ENCODE assay signal across 12 cellular contexts in genomic region chr1:31414692-31415370, GRCh38. TPM values are rescaled to one million over a fixed set of nuclear protein-coding genes. Genes with fewer than 3 reads are reported as not detected.
DNase-seq lines count a peak whose midpoint lies in the region; ATAC-seq and TF ChIP-seq lines count a peak whose summit lies in the region.
"Had no signal": no experiment of that assay in that cellular context is flagged by ENCODE, and none has a peak within 500 bp of the region (broad histone marks: within the 10 kb centered on the region; RNA-seq: fewer than 3 reads in every experiment).

No MANE protein-coding gene starts in this region.

- no peaks in the 10 kb centered on the region for H3K36me3 Mint-ChIP-seq in nephron progenitor cell (ENCODE audit: low read depth)
- H3K36me3 Mint-ChIP-seq: CD8-positive, alpha-beta memory T cell had no signal

- peak overlapping the region; percentile 98 for H3K4me3 Mint-ChIP-seq in nephron progenitor cell

- no peaks in the 10 kb centered on the region for H3K27me3 ChIP-seq in MG63
- H3K27me3 ChIP-seq in esophagus squamous epithelium: peaks cover 0 to 27% (median 0%) of the 10 kb centered on the region in 4 donors

- H3K9me3 ChIP-seq in MG63: no peaks in the 10 kb centered on the region
- no peaks in the 10 kb centered on the region for H3K9me3 ChIP-seq in esophagus squamous epithelium

- peaks cover 32% of the 10 kb centered on the region for H3K36me3 ChIP-seq in MG63
- no peaks in the 10 kb centered on the region for H3K36me3 ChIP-seq in esophagus squamous epithelium

- H3K4me3 ChIP-seq in MG63: peak overlapping the region; percentile 85
- peak overlapping the region in 3 of 4 donors; percentile 63 to 90 (median 79) for H3K4me3 ChIP-seq in esophagus squamous epithelium

- ATAC-seq in GM18867 (IDR thresholded peaks at IDR 0.05; ENCODE audit: unreplicated experiment): no peak
- ATAC-seq: stimulated activated naive CD8-positive, alpha-beta T cell treated with anti-CD3 and anti-CD28 coated beads, Interleukin-15, Interleukin-2, amounts not matched to agents 100 U/mL and 50 U/mL, for 24 hours had no signal

- intact Hi-C loops in esophagus squamous epithelium (cut with DNase I): no loop called here

- H3K9me3 Mint-ChIP-seq in nephron progenitor cell: no peaks in the 10 kb centered on the region
- H3K9me3 Mint-ChIP-seq: CD8-positive, alpha-beta memory T cell had no signal

- no peak for TF ChIP-seq POLR2A in esophagus squamous epithelium (IDR thresholded peaks at IDR 0.05)

- DNase-seq in Ammon's horn (ENCODE audit: low spot score): peak; percentile 24
- no peak for DNase-seq in MG63
- DNase-seq in esophagus squamous epithelium (lab: John Stamatoyannopoulos, UW): no peak
- no peak for DNase-seq in nephron progenitor cell
- DNase-seq in cerebellar cortex (ENCODE audit: low spot score): no peak
- no peak for DNase-seq in inferior parietal cortex (ENCODE audit: extremely low spot score)
- no peak for DNase-seq in NCI-H1417 (lab: John Stamatoyannopoulos, UW)
- DNase-seq: CD8-positive, alpha-beta memory T cell; SHP77 treated with DMSO at 0.1 percent for 48 hours; stimulated activated CD4-positive, alpha-beta T cell treated with anti-CD3 and anti-CD28 coated beads, Interleukin-12 subunit alpha, Interleukin-12 subunit beta, amount 100 ng/mL, for 4 hours; stimulated activated naive CD8-positive, alpha-beta T cell treated with anti-CD3 and anti-CD28 coated beads, Interleukin-15, Interleukin-2, amounts not matched to agents 100 U/mL and 50 U/mL, for 24 hours had no signal

- H3K4me1 ChIP-seq in esophagus squamous epithelium: peaks cover 8 to 66% (median 25%) of the 10 kb centered on the region in 3 donors

- 50 to 58% methylated on average over 5 to 6 of the region's 6 CpGs for WGBS in esophagus squamous epithelium, 2 donors

- TF ChIP-seq CTCF in esophagus squamous epithelium (IDR thresholded peaks at IDR 0.05) (no peak), nephron progenitor cell (IDR thresholded peaks at IDR 0.05) (no peak)

- peak overlapping the region in 3 of 4 donors; percentile 77 to 94 (median 91) for H3K27ac ChIP-seq in esophagus squamous epithelium

- peaks cover 48% of the 10 kb centered on the region for H3K27me3 Mint-ChIP-seq in nephron progenitor cell (ENCODE audit: low read depth, poor library complexity)

- H3K27ac Mint-ChIP-seq in nephron progenitor cell: no peak overlapping the region

- H3K4me1 Mint-ChIP-seq in nephron progenitor cell: peaks cover 28% of the 10 kb centered on the region

RNA-seq across cellular contexts. Expression of gene SERINC2, which starts 1.8 kb away (rescaled TPM):
- total RNA-seq in MG63 (2014; rRNA removed; shearing (Covaris generic); ENCODE audit: low replicate concordance): 25.8 and 32.4 TPM in 2 replicates
- total RNA-seq in esophagus squamous epithelium: 100 to 1,000 TPM in 1 of 4 donors, 10 to 100 TPM in 3; 29.6 to 108 (median 79.2) TPM

RNA-seq across cellular contexts. Expression of gene FABP3, which starts 42.0 kb away (rescaled TPM):
- 18.5 and 72.0 TPM in 2 replicates for total RNA-seq in MG63 (2014; rRNA removed; shearing (Covaris generic); ENCODE audit: low replicate concordance)
- 1 to 10 TPM in 1 of 4 donors, under 1 TPM in 1, not detected in 2; 0.57 to 7.6 TPM for total RNA-seq in esophagus squamous epithelium
- total RNA-seq: CD8-positive, alpha-beta memory T cell had no signal
